In genomic region chr1:183685112-183685713, GRCh38 we compare ENCODE assay signal across 9 cellular contexts. TPM values are rescaled to one million over a fixed set of nuclear protein-coding genes. Genes with fewer than 3 reads are reported as not detected.
DNase-seq lines count a peak whose midpoint lies in the region; ATAC-seq, FAIRE-seq and TF ChIP-seq lines count a peak whose summit lies in the region.
"Had no signal": no experiment of that assay in that cellular context is flagged by ENCODE, and none has a peak within 500 bp of the region (broad histone marks: within the 10 kb centered on the region; RNA-seq: fewer than 3 reads in every experiment).

No MANE protein-coding gene starts in this region.

- H4K8ac ChIP-seq in H1 (ENCODE audit: extremely low read depth, insufficient read depth, low read length): no peak overlapping the region

- H2BK5ac ChIP-seq in H1 (ENCODE audit: low read depth, low read length): no peak overlapping the region

- H3K79me2 ChIP-seq in KMS-11 (ENCODE audit: insufficient read depth, low read depth) (no peaks in the 10 kb centered on the region), H1 (ENCODE audit: control insufficient read depth in 1 of 2, insufficient read depth in 2 of 2, low read length in 2 of 2) (no peaks in the 10 kb centered on the region)

- no peak overlapping the region for H4K91ac ChIP-seq in H1 (replicated peaks; ENCODE audit: insufficient read length, low read length)

- no peak overlapping the region for H3K56ac ChIP-seq in H1 (replicated peaks; ENCODE audit: insufficient read length, low read depth, low read length)

- H4K5ac ChIP-seq in H1 (ENCODE audit: insufficient read length, low read depth, low read length): no peak overlapping the region

- peak; percentile 69 for DNase-seq in ACHN
- peak; percentile 73 for DNase-seq in SK-MEL-5 (ENCODE audit: low read depth, low spot score)
- no peak for DNase-seq in H1 (ENCODE audit: low read depth in 1 of 2, low spot score in 2 of 2)
- DNase-seq in mucosa of gallbladder (ENCODE audit: low spot score): peak; percentile 35
- no peak for DNase-seq in GOT3 (lab: John Stamatoyannopoulos, UW)
- DNase-seq: left cardiac atrium had no signal

- peaks cover 17% of the 10 kb centered on the region for H3K4me1 ChIP-seq in KMS-11 (ENCODE audit: low read depth, poor library complexity, severe bottlenecking)
- H3K4me1 ChIP-seq in H1 (replicated peaks in 1 of 4; ENCODE audit: control insufficient read depth in 3 of 4, insufficient read depth in 4 of 4, low read length in 3 of 4): peaks cover 0 to 2% (median 0%) of the 10 kb centered on the region in 4 experiments; a peak in 1 of 7 replicates

- H3K23me2 ChIP-seq in H1 (ENCODE audit: low read depth, low read length): no peaks in the 10 kb centered on the region

- peak; percentile 81 to 82 for TF ChIP-seq RAD21 in H1 (IDR thresholded peaks at IDR 0.05 in 1 of 2, conservative IDR thresholded peaks at IDR 0.05 in 1 of 2; ENCODE audit: low read depth in 2 of 2, low read length in 2 of 2)

- TF ChIP-seq CTCF in KMS-11 (conservative IDR thresholded peaks at IDR 0.05; ENCODE audit: low read depth, low read length) (peak; percentile 95), H1 (IDR thresholded peaks at IDR 0.05; ENCODE audit: control extremely low read depth in 1 of 3, insufficient read depth in 1 of 3, low read depth in 1 of 3, low read length in 3 of 3) (peak in 2 of 3 experiments; percentile 58 to 71; a peak in 3 of 4 replicates)

- ATAC-seq in HG03439 (IDR thresholded peaks at IDR 0.05; ENCODE audit: unreplicated experiment): no peak

- POLR2A ChIA-PET in H1 (lab: Charles Lee; ENCODE audit: partially characterized antibody): interaction anchor here (1.4 kb wide), 1 partner anchor 30 kb away, joined by 4 read pairs; no protein-coding TSS in a partner anchor

- no peak overlapping the region for H3K4ac ChIP-seq in H1 (replicated peaks; ENCODE audit: insufficient read length, low read depth, low read length)

- H3K9ac ChIP-seq in KMS-11 (no peak overlapping the region), H1 (replicated peaks in 1 of 4; ENCODE audit: extremely low read depth in 1 of 4, low read depth in 3 of 4, low read length in 3 of 4) (no peak overlapping the region)

- H4K20me1 ChIP-seq in KMS-11 (ENCODE audit: insufficient read depth) (no peaks in the 10 kb centered on the region), H1 (replicated peaks in 1 of 2; ENCODE audit: control insufficient read depth in 1 of 2, insufficient read depth in 2 of 2, low read length in 2 of 2) (no peaks in the 10 kb centered on the region)

- no peak overlapping the region for H2BK20ac ChIP-seq in H1 (ENCODE audit: low read length)

- H3K27ac ChIP-seq in KMS-11 (no peak overlapping the region), H1 (ENCODE audit: low read depth, low read length) (no peak overlapping the region)

- no peak overlapping the region for H2BK15ac ChIP-seq in H1 (ENCODE audit: low read length)

- no peak overlapping the region for H3K23ac ChIP-seq in H1 (ENCODE audit: insufficient read length)

- no peaks in the 10 kb centered on the region for H3K79me1 ChIP-seq in H1 (ENCODE audit: low read depth, low read length)

- H2BK120ac ChIP-seq in H1 (replicated peaks; ENCODE audit: low read depth, low read length): no peak overlapping the region

- 9% methylated on average over 3 of the region's 3 CpGs; no CpG with 5 or more reads in 1 of the 2 experiments for WGBS in H1 (ENCODE audit: extremely low coverage in 1 of 2, insufficient coverage in 1 of 2, insufficient read length in 1 of 2, insufficient replicate concordance in 2 of 2, low coverage in 1 of 2, low lambda C conversion rate in 2 of 2, missing lambda C conversion rate in 1 of 2), 2 experiments

- H2BK12ac ChIP-seq in H1 (ENCODE audit: low read depth, low read length): no peak overlapping the region

- no peak overlapping the region for H3K4me3 ChIP-seq in KMS-11 (IDR thresholded peaks at IDR 0.05; ENCODE audit: insufficient read depth, low read depth, low read length)
- no peak overlapping the region for H3K4me3 ChIP-seq in H1 (ENCODE audit: extremely low read depth in 1 of 4, insufficient read depth in 2 of 4, low read depth in 3 of 4, low read length in 4 of 4)

- TF ChIP-seq POLR2A in H1 (IDR thresholded peaks at IDR 0.05; ENCODE audit: control extremely low read depth in 1 of 2, low read depth in 2 of 2, low read length in 2 of 2): no peak

- H2AK5ac ChIP-seq in H1 (ENCODE audit: low read depth, low read length): no peak overlapping the region

- H3K14ac ChIP-seq in H1 (ENCODE audit: insufficient read length): no peak overlapping the region

- FAIRE-seq in G401.6 (lab: Jason Lieb, UNC): peak; percentile 95
- peak; percentile 28 for FAIRE-seq in H1 (lab: Jason Lieb, UNC)

- TF ChIP-seq EP300 in H1 (IDR thresholded peaks at IDR 0.05; ENCODE audit: borderline replicate concordance in 1 of 2, low read depth in 2 of 2, low read length in 2 of 2): no peak

- CTCF ChIA-PET in H1 (lab: Charles Lee; ENCODE audit: partially characterized antibody): interaction anchor here (0.7 to 5.0 kb wide), 66 partner anchors 10 to 873 kb away, joined by 3 to 70 read pairs (median 3); partner anchors contain the start of gene APOBEC4

- no peaks in the 10 kb centered on the region for H3K9me3 ChIP-seq in H1 (ENCODE audit: insufficient read depth in 2 of 2, low read depth in 1 of 2, low read length in 1 of 2)

- H2AFZ ChIP-seq in KMS-11 (ENCODE audit: low read depth) (no peak overlapping the region), H1 (ENCODE audit: low read length) (no peak overlapping the region)

- in situ Hi-C loops in ACHN (cut with HindIII; ENCODE audit: low pct_ligation_motif_present, low pct_unique_long_range_greater_than_20kb, low sequenced_read_pairs): no loop called here
- in situ Hi-C loops in SK-MEL-5 (cut with HindIII; ENCODE audit: low pct_unique_long_range_greater_than_20kb, low sequenced_read_pairs): no loop called here

- H3K27me3 ChIP-seq in KMS-11 (ENCODE audit: insufficient read depth, low read depth) (no peaks in the 10 kb centered on the region), H1 (replicated peaks in 1 of 4; ENCODE audit: control insufficient read depth in 3 of 4, extremely low read depth in 1 of 4, insufficient read depth in 3 of 4, low read length in 3 of 4) (no peaks in the 10 kb centered on the region)

- no peaks in the 10 kb centered on the region for H3K36me3 ChIP-seq in KMS-11 (ENCODE audit: insufficient read depth)
- no peaks in the 10 kb centered on the region for H3K36me3 ChIP-seq in H1 (ENCODE audit: control insufficient read depth in 2 of 4, insufficient read depth in 4 of 4, low read length in 3 of 4)

- no peak overlapping the region for H3K18ac ChIP-seq in H1 (ENCODE audit: extremely low read depth, low read length)

- no peak overlapping the region for H3K4me2 ChIP-seq in KMS-11
- H3K4me2 ChIP-seq in H1 (ENCODE audit: insufficient read depth in 1 of 2, low read depth in 2 of 2, low read length in 2 of 2): no peak overlapping the region

TF ChIP-seq in H1, 55 proteins besides CTCF, POLR2A, EP300 and RAD21 (continues in another document):
- TF ChIP-seq RNF2 (IDR thresholded peaks at IDR 0.05; ENCODE audit: borderline replicate concordance, low read depth, low read length, missing control alignments, poor library complexity, severe bottlenecking) (no peak), CTBP2 (IDR thresholded peaks at IDR 0.05; ENCODE audit: borderline replicate concordance, insufficient read depth, insufficient read length, low read length) (no peak)

RNA-seq across cellular contexts. Expression of gene APOBEC4, which starts 32.1 kb away (rescaled TPM):
- total RNA-seq in SK-MEL-5 (2014; rRNA removed; shearing (Covaris generic)): not detected in 2 replicates
- polyA plus RNA-seq in SK-MEL-5 (2015; cell fraction: cytosol; rRNA removed): not detected in 2 replicates
- polyA plus RNA-seq in SK-MEL-5 (2015; cell fraction: nucleus; rRNA removed): not detected in 2 replicates
- not detected in 2 replicates for total RNA-seq in H1 (2021; fragmentation: NEBNext Ultra II Directional; extraction: Animal tissue kit (Norgen Biotek cat#: 25700))
- not detected in 2 replicates for polyA plus RNA-seq in H1 (2011; rRNA removed)
- polyA plus RNA-seq in H1 (2011; cell fraction: cytosol; rRNA removed): not detected
- not detected for polyA plus RNA-seq in H1 (2011; cell fraction: nucleus; rRNA removed)
- polyA plus RNA-seq in H1 (2012, experiment 1 of 2): not detected in 4 replicates
- polyA plus RNA-seq in H1 (2012, experiment 2 of 2): not detected
- not detected for polyA plus RNA-seq in H1 (2013, experiment 1 of 2)
- polyA plus RNA-seq in H1 (2013, experiment 2 of 2): not detected
- not detected in 2 replicates for polyA minus RNA-seq in H1 (2011; rRNA and poly(A)+ RNA removed)
- polyA minus RNA-seq in H1 (2011; cell fraction: cytosol; rRNA and poly(A)+ RNA removed): not detected
- not detected for polyA minus RNA-seq in H1 (2011; cell fraction: nucleus; rRNA and poly(A)+ RNA removed)
- total RNA-seq in mucosa of gallbladder: not detected
- total RNA-seq: left cardiac atrium had no signal

RNA-seq across cellular contexts. Expression of gene ARPC5, which starts 49.6 kb away (rescaled TPM):
- total RNA-seq in SK-MEL-5 (2014; rRNA removed; shearing (Covaris generic)): 187 and 190 TPM in 2 replicates
- polyA plus RNA-seq in SK-MEL-5 (2015; cell fraction: cytosol; rRNA removed): 70.1 and 83.8 TPM in 2 replicates
- 31.6 and 43.1 TPM in 2 replicates for polyA plus RNA-seq in SK-MEL-5 (2015; cell fraction: nucleus; rRNA removed)
- 58.9 and 60.8 TPM in 2 replicates for total RNA-seq in H1 (2021; fragmentation: NEBNext Ultra II Directional; extraction: Animal tissue kit (Norgen Biotek cat#: 25700))
- 15.1 and 24.0 TPM in 2 replicates for polyA plus RNA-seq in H1 (2011; rRNA removed)
- 35.4 TPM for polyA plus RNA-seq in H1 (2011; cell fraction: cytosol; rRNA removed)
- polyA plus RNA-seq in H1 (2011; cell fraction: nucleus; rRNA removed): 10.3 TPM
- polyA plus RNA-seq in H1 (2012, experiment 1 of 2): 59.1 to 87.7 TPM (median 68.2 TPM) in 4 replicates
- polyA plus RNA-seq in H1 (2012, experiment 2 of 2): 12.6 TPM
- polyA plus RNA-seq in H1 (2013, experiment 1 of 2): 52.8 TPM
- polyA plus RNA-seq in H1 (2013, experiment 2 of 2): 53.5 TPM
- 14.8 and 17.4 TPM in 2 replicates for polyA minus RNA-seq in H1 (2011; rRNA and poly(A)+ RNA removed)
- polyA minus RNA-seq in H1 (2011; cell fraction: cytosol; rRNA and poly(A)+ RNA removed): 39.9 TPM
- polyA minus RNA-seq in H1 (2011; cell fraction: nucleus; rRNA and poly(A)+ RNA removed): 12.0 TPM
- 108 TPM for total RNA-seq in mucosa of gallbladder

Comparison
In these comparisons a context has a peak if more than half of its experiments do, and no peak if none do; other contexts are left out.
1. DNase-seq: peak in ACHN (single experiment), SK-MEL-5 (single experiment) and mucosa of gallbladder (single experiment); none in H1 (0 of 2) and GOT3 (single experiment).